ENCODE assay signal across 11 cellular contexts in the genomic region with DNA sequence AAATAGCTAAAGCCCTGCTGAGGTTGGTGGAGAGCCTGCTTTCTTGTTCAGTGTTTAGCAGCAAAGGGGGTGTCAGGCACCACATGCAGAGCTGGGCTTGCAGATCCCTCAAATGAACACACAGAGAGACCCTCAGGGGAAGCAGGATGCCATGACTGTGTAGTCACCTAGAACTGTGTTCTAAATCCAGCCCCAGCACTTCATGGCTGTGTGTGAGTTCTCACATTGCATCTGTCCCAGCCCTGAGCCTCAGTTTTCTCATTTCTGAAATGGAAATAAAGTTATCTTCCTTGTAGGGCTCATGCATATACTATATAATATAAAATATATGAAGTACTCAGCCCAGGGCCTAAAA. TPM values are rescaled to one million over a fixed set of nuclear protein-coding genes. Genes with fewer than 3 reads are reported as not detected.
DNase-seq lines count a peak whose midpoint lies in the region; ATAC-seq and TF ChIP-seq lines count a peak whose summit lies in the region.
"Had no signal": no experiment of that assay in that cellular context is flagged by ENCODE, and none has a peak within 500 bp of the region (broad histone marks: within the 10 kb centered on the region; RNA-seq: fewer than 3 reads in every experiment).

No MANE protein-coding gene starts in this region.

- H3K9me3 ChIP-seq in right lobe of liver (no peaks in the 10 kb centered on the region), subcutaneous abdominal adipose tissue (ENCODE audit: control insufficient read depth in 5 of 5, low read length in 5 of 5) (no peaks in the 10 kb centered on the region)

- no peak for DNase-seq in right lobe of liver
- DNase-seq in NCI-H2227 (lab: John Stamatoyannopoulos, UW; ENCODE audit: unreplicated experiment): no peak
- no peak for DNase-seq in iPS-NIHi7 (ENCODE audit: extremely low spot score)
- DNase-seq in activated CD8-positive, alpha-beta memory T cell treated with anti-CD3 and anti-CD28 coated beads, Interleukin-2, amount 10 ng/mL, durations not matched to agents 7 days and 5 days: no peak
- DNase-seq in activated effector memory CD4-positive, alpha-beta T cell treated with anti-CD3 and anti-CD28 coated beads, Interleukin-2, amount 50 U/mL, for 16 hours: no peak
- DNase-seq: activated CD4-positive, alpha-beta T cell treated with anti-CD3 and anti-CD28 coated beads for 4 hours; NCI-H1436 treated with DMSO at 0.1 percent for 48 hours had no signal

- CTCF ChIA-PET in activated CD8-positive, alpha-beta memory T cell treated with anti-CD3 and anti-CD28 coated beads, Interleukin-2, amount 10 ng/mL, durations not matched to agents 7 days and 5 days (lab: Charles Lee): no interaction called here

- TF ChIP-seq CTCF in right lobe of liver (IDR thresholded peaks at IDR 0.05): no peak

- peaks cover 5% of the 10 kb centered on the region for H3K9me3 Mint-ChIP-seq in activated T-helper 17 cell treated with anti-CD3 and anti-CD28 coated beads, Interleukin-2, amount 50 U/mL, for 72 hours
- peaks cover 11% of the 10 kb centered on the region for H3K9me3 Mint-ChIP-seq in activated CD8-positive, alpha-beta memory T cell treated with anti-CD3 and anti-CD28 coated beads, Interleukin-2, amount 10 ng/mL, durations not matched to agents 7 days and 5 days (ENCODE audit: low read depth)

- no peak overlapping the region for H3K4me3 ChIP-seq in right lobe of liver
- no peak overlapping the region for H3K4me3 ChIP-seq in subcutaneous abdominal adipose tissue (ENCODE audit: low read depth in 1 of 5, low read length in 5 of 5)

- H3K9ac ChIP-seq in subcutaneous abdominal adipose tissue (ENCODE audit: low read length in 5 of 5): no peak overlapping the region

- peaks cover 25% of the 10 kb centered on the region for H3K4me1 Mint-ChIP-seq in activated T-helper 17 cell treated with anti-CD3 and anti-CD28 coated beads, Interleukin-2, amount 50 U/mL, for 72 hours
- peaks cover 24% of the 10 kb centered on the region for H3K4me1 Mint-ChIP-seq in activated CD8-positive, alpha-beta memory T cell treated with anti-CD3 and anti-CD28 coated beads, Interleukin-2, amount 10 ng/mL, durations not matched to agents 7 days and 5 days

- no peak for TF ChIP-seq POLR2A in right lobe of liver (IDR thresholded peaks at IDR 0.05)

- no peaks in the 10 kb centered on the region for H3K27me3 Mint-ChIP-seq in activated T-helper 17 cell treated with anti-CD3 and anti-CD28 coated beads, Interleukin-2, amount 50 U/mL, for 72 hours
- no peaks in the 10 kb centered on the region for H3K27me3 Mint-ChIP-seq in activated CD8-positive, alpha-beta memory T cell treated with anti-CD3 and anti-CD28 coated beads, Interleukin-2, amount 10 ng/mL, durations not matched to agents 7 days and 5 days

- H3K27ac ChIP-seq in right lobe of liver (peak overlapping the region; percentile 11 to 44 (median 24)), subcutaneous abdominal adipose tissue (ENCODE audit: low read depth, low read length) (peak overlapping the region; percentile 38)

- H3K4me3 Mint-ChIP-seq in activated T-helper 17 cell treated with anti-CD3 and anti-CD28 coated beads, Interleukin-2, amount 50 U/mL, for 72 hours: peak overlapping the region; percentile 49
- H3K4me3 Mint-ChIP-seq in activated CD8-positive, alpha-beta memory T cell treated with anti-CD3 and anti-CD28 coated beads, Interleukin-2, amount 10 ng/mL, durations not matched to agents 7 days and 5 days: no peak overlapping the region

- H3K4me1 ChIP-seq in right lobe of liver (no peaks in the 10 kb centered on the region), subcutaneous abdominal adipose tissue (ENCODE audit: control insufficient read depth in 5 of 5, insufficient read depth in 5 of 5, low read length in 5 of 5) (peaks cover 9 to 52% (median 28%) of the 10 kb centered on the region in 5 donors)

- H3K36me3 ChIP-seq in right lobe of liver (no peaks in the 10 kb centered on the region), subcutaneous abdominal adipose tissue (ENCODE audit: control insufficient read depth in 5 of 5, insufficient read depth in 5 of 5, low read length in 5 of 5) (no peaks in the 10 kb centered on the region)

- ATAC-seq in GM21515 (IDR thresholded peaks at IDR 0.05; ENCODE audit: unreplicated experiment) (peak; percentile 26), right lobe of liver (peak in 1 of 4 donors; percentile 8)
- peak; percentile 3 for ATAC-seq in activated T-helper 17 cell treated with anti-CD3 and anti-CD28 coated beads, Interleukin-2, amount 50 U/mL, for 72 hours (replicated peaks)
- ATAC-seq in activated CD8-positive, alpha-beta memory T cell treated with anti-CD3 and anti-CD28 coated beads, Interleukin-2, amount 10 ng/mL, durations not matched to agents 7 days and 5 days: no peak
- ATAC-seq: Panc1 had no signal

- H3K27me3 ChIP-seq in right lobe of liver (no peaks in the 10 kb centered on the region), subcutaneous abdominal adipose tissue (ENCODE audit: control insufficient read depth in 5 of 5, insufficient read depth in 4 of 5, low read length in 5 of 5) (no peaks in the 10 kb centered on the region)

- intact Hi-C loops in right lobe of liver (cut with DNase I): no loop called here

- H3K36me3 Mint-ChIP-seq in activated T-helper 17 cell treated with anti-CD3 and anti-CD28 coated beads, Interleukin-2, amount 50 U/mL, for 72 hours (ENCODE audit: low read depth): no peaks in the 10 kb centered on the region
- peaks cover 16% of the 10 kb centered on the region for H3K36me3 Mint-ChIP-seq in activated CD8-positive, alpha-beta memory T cell treated with anti-CD3 and anti-CD28 coated beads, Interleukin-2, amount 10 ng/mL, durations not matched to agents 7 days and 5 days

- H3K27ac Mint-ChIP-seq in activated T-helper 17 cell treated with anti-CD3 and anti-CD28 coated beads, Interleukin-2, amount 50 U/mL, for 72 hours: peak overlapping the region; percentile 84
- no peak overlapping the region for H3K27ac Mint-ChIP-seq in activated CD8-positive, alpha-beta memory T cell treated with anti-CD3 and anti-CD28 coated beads, Interleukin-2, amount 10 ng/mL, durations not matched to agents 7 days and 5 days

RNA-seq across cellular contexts. Expression of a gene that starts 47.1 kb away (rescaled TPM):
- 10 to 100 TPM; 69.4 to 80.3 TPM for total RNA-seq in activated T-helper 17 cell treated with anti-CD3 and anti-CD28 coated beads, Interleukin-2, amount 50 U/mL, for 72 hours
- 10 to 100 TPM; 23.5 to 31.0 (median 26.7) TPM for total RNA-seq in right lobe of liver
- 10 to 100 TPM; 81.6 to 89.1 TPM for total RNA-seq in activated CD8-positive, alpha-beta memory T cell treated with anti-CD3 and anti-CD28 coated beads, Interleukin-2, amount 10 ng/mL, durations not matched to agents 7 days and 5 days

RNA-seq across cellular contexts. Expression of a gene that starts 47.3 kb away (rescaled TPM):
- 1 to 10 TPM in 1 of 2 donors, under 1 TPM in 1; 0.91 to 1.0 TPM for total RNA-seq in activated T-helper 17 cell treated with anti-CD3 and anti-CD28 coated beads, Interleukin-2, amount 50 U/mL, for 72 hours
- under 1 TPM; 0.07 to 0.80 (median 0.18) TPM for total RNA-seq in right lobe of liver
- total RNA-seq in activated CD8-positive, alpha-beta memory T cell treated with anti-CD3 and anti-CD28 coated beads, Interleukin-2, amount 10 ng/mL, durations not matched to agents 7 days and 5 days: 1 to 10 TPM; 1.3 to 1.4 TPM
